ENCODE assay signal across 26 cellular contexts in genomic region chr11:123006860-123007542, GRCh38. TPM values are rescaled to one million over a fixed set of nuclear protein-coding genes. Genes with fewer than 3 reads are reported as not detected.
"Had no signal": no experiment of that assay in that cellular context is flagged by ENCODE, and none has a peak within 500 bp of the region (broad histone marks: within the 10 kb centered on the region; RNA-seq: fewer than 3 reads in every experiment).

No MANE protein-coding gene starts in this region.

- H3K4me2 ChIP-seq: neural progenitor cell, smooth muscle cell had no signal

- DNase-seq: activated CD4-positive, alpha-beta T cell treated with anti-CD3 and anti-CD28 coated beads, Interleukin-2, amount 10 ng/mL, durations not matched to agents 7 days and 5 days; activated CD8-positive, alpha-beta T cell treated with anti-CD3 and anti-CD28 coated beads, Interleukin-2, amount 10 ng/mL, durations not matched to agents 7 days and 5 days; activated naive CD4-positive, alpha-beta T cell treated with Interleukin-2 at 50 U/mL for 16 hours; activated T-cell treated with anti-CD3 and anti-CD28 coated beads, Interleukin-2, amount 50 U/mL, for 24 hours; anterior cingulate cortex; caudate nucleus; erythroblast; kidney; left ventricle myocardium inferior; mucosa of descending colon; naive B cell; ovary; stimulated activated CD4-positive, alpha-beta T cell treated with anti-CD3 and anti-CD28 coated beads, Interleukin-4, amount 100 ng/mL, for 4 hours; stimulated activated naive B cell treated with anti-CD40 and anti-IgM and Interleukin-4, amounts not matched to agents 10 μg/mL and 1 μg/mL and 100 μg/mL, for 72 hours; thyroid gland had no signal

- H3K27me3 ChIP-seq: neural progenitor cell, ovary, thyroid gland had no signal

- H3K4me1 ChIP-seq: left ventricle myocardium inferior, thyroid gland had no signal

- H3K9me3 ChIP-seq: left ventricle myocardium inferior, mucosa of descending colon, ovary, thyroid gland had no signal

- H3K9ac ChIP-seq: neural progenitor cell had no signal

- H3K36me3 ChIP-seq: left ventricle myocardium inferior, neural progenitor cell, ovary, thyroid gland had no signal

- H3K27ac ChIP-seq: left ventricle myocardium inferior, neural progenitor cell, ovary, thyroid gland had no signal

- FAIRE-seq: colon, endometrium, frontal cortex, kidney had no signal

- H3K4me3 ChIP-seq: left ventricle myocardium inferior, mucosa of descending colon, neural progenitor cell, ovary, smooth muscle cell, thyroid gland had no signal

- ATAC-seq: activated CD4-positive, CD25-positive, alpha-beta regulatory T cell treated with anti-CD3 and anti-CD28 coated beads, Interleukin-2, amount 50 U/mL, for 24 hours; activated CD8-positive, alpha-beta T cell treated with anti-CD3 and anti-CD28 coated beads, Interleukin-2, amount 10 ng/mL, durations not matched to agents 7 days and 5 days; mucosa of descending colon; sciatic nerve; stimulated activated naive B cell treated with anti-CD40 and anti-IgM and Interleukin-4, amounts not matched to agents 10 μg/mL and 1 μg/mL and 100 μg/mL, for 72 hours had no signal

RNA-seq across cellular contexts. Expression of gene BSX, which starts 25.4 kb away (rescaled TPM):
- total RNA-seq: activated CD4-positive, alpha-beta T cell treated with anti-CD3 and anti-CD28 coated beads, Interleukin-2, amount 10 ng/mL, durations not matched to agents 7 days and 5 days; activated CD8-positive, alpha-beta T cell treated with anti-CD3 and anti-CD28 coated beads, Interleukin-2, amount 10 ng/mL, durations not matched to agents 7 days and 5 days; activated T-helper 2 cell treated with anti-CD3 and anti-CD28 coated beads, Interferon-gamma antibody, Interleukin-2, Interleukin-4, amounts not matched to agents 10 μg/mL and 5 μg/mL and 100 μg/mL, durations not matched to agents 14 hours and 24 hours and 36 hours; frontal cortex; kidney; left ventricle myocardium inferior; mucosa of descending colon; ovary; sciatic nerve; smooth muscle cell; subcutaneous adipose tissue; T-helper 1 cell treated with Interleukin-12 subunit alpha and Interleukin-12 subunit beta and Interleukin-4 antibody, amounts not matched to agents 30 ng/mL and 1 ng/mL, for 36 hours; thyroid gland; urinary bladder had no signal
- polyA plus RNA-seq: ovary, smooth muscle cell, urinary bladder had no signal
